8 cellular contexts compared by ENCODE assay signal in the genomic region with DNA sequence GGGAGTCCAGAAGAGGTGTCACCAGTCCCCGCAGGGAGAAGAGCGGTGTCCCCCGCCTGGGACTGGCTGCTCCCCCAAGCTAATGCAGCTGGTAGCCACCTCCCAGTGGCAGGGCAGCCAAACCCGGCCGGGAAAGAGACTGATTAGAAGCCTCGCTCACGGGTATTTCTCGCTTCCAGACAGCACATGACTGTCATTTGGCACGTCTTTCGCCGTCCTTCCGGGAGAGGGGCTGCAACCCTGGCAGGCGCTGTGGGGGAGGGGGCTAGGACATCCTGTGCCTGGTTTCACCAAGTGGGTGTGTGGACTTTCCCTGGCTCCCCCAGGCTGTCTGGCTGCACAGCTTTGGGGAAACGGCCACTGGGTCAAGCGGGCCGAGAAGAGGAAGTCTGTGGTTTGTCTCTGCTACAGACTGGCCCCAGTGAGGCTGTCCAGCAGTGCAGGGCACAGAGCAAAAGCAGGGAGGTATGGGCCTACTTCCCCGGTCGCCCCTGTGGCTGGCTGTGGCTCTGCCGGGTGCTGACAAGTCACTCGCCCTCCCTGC. TPM values are rescaled to one million over a fixed set of nuclear protein-coding genes. Genes with fewer than 3 reads are reported as not detected.
DNase-seq lines count a peak whose midpoint lies in the region; ATAC-seq and TF ChIP-seq lines count a peak whose summit lies in the region.

No MANE protein-coding gene starts in this region.

- peak; percentile 41 for DNase-seq in CMK (ENCODE audit: low read depth)
- no peak for DNase-seq in RWPE1 (ENCODE audit: low spot score)
- peak; percentile 92 for DNase-seq in foreskin melanocyte
- DNase-seq in pons (ENCODE audit: low spot score) = peak; percentile 76
- no peak for DNase-seq in SK-N-DZ (ENCODE audit: low spot score)
- no peak for DNase-seq in islet precursor cell
- DNase-seq in omental fat pad (ENCODE audit: low spot score) = no peak

- CTCF ChIA-PET in RWPE1 (lab: Yijun Ruan, JAX) = interaction anchor here (0.6 to 1.2 kb wide), 2 partner anchors 39 to 76 kb away, joined by 3 to 4 read pairs; no protein-coding TSS in a partner anchor

- H3K27ac ChIP-seq in RWPE1 = peak overlapping the region; percentile 99

- POLR2A ChIA-PET in RWPE1 (lab: Yijun Ruan, JAX; ENCODE audit: low non-redundant PET) = no interaction called here

- TF ChIP-seq CTCF in RWPE1 (conservative IDR thresholded peaks at IDR 0.05; ENCODE audit: low read depth) = no peak
- TF ChIP-seq CTCF in omental fat pad (IDR thresholded peaks at IDR 0.05) = no peak

- no peak for ATAC-seq in HG03108 (IDR thresholded peaks at IDR 0.05; ENCODE audit: unreplicated experiment)
- ATAC-seq in omental fat pad (ENCODE audit: low FRiP score) = no peak

RNA-seq across cellular contexts. Expression of a gene that starts 3.8 kb away (rescaled TPM):
- 138 and 159 TPM in 2 replicates for polyA plus RNA-seq in SK-N-DZ (2014; cell fraction: cytosol; rRNA removed)
- polyA plus RNA-seq in SK-N-DZ (2014; cell fraction: nucleus; rRNA removed) = 94.7 and 112 TPM in 2 replicates
- 100 to 1,000 TPM; 540 to 765 (median 577) TPM for total RNA-seq in omental fat pad

RNA-seq across cellular contexts. Expression of a gene that starts 19.7 kb away (rescaled TPM):
- polyA plus RNA-seq in SK-N-DZ (2014; cell fraction: cytosol; rRNA removed) = 61.2 and 72.3 TPM in 2 replicates
- 62.2 and 69.1 TPM in 2 replicates for polyA plus RNA-seq in SK-N-DZ (2014; cell fraction: nucleus; rRNA removed)
- 10 to 100 TPM; 29.9 to 59.7 (median 33.5) TPM for total RNA-seq in omental fat pad

Comparison
In these comparisons a context has a peak if more than half of its experiments do, and no peak if none do; other contexts are left out.
1. DNase-seq: peak in CMK (single experiment), foreskin melanocyte (single experiment) and pons (single experiment); none in RWPE1 (single experiment), SK-N-DZ (single experiment), islet precursor cell (single experiment) and omental fat pad (single experiment).